Comparison of ENCODE assay signal across 23 cellular contexts in genomic region chr1:57312869-57313268, GRCh38.
"Had no signal": no experiment of that assay in that cellular context is flagged by ENCODE, and none has a peak within 500 bp of the region (broad histone marks: within the 10 kb centered on the region; RNA-seq: fewer than 3 reads in every experiment).

No MANE protein-coding gene starts in this region.

- H3K27me3 ChIP-seq: adrenal gland, SJCRH30 had no signal

- H3K36me3 ChIP-seq: adrenal gland, SJCRH30 had no signal

- DNase-seq: activated CD4-positive, alpha-beta T cell treated with anti-CD3 and anti-CD28 coated beads, Interleukin-2, amount 10 ng/mL, durations not matched to agents 7 days and 5 days; activated CD4-positive, alpha-beta T cell treated with anti-CD3 and anti-CD28 coated beads, Interleukin-2, amount 50 U/mL, for 48 hours; activated CD8-positive, alpha-beta T cell treated with anti-CD3 and anti-CD28 coated beads, Interleukin-2, amount 10 ng/mL, durations not matched to agents 7 days and 5 days; activated gamma-delta T cell treated with Interleukin-2 at 50 U/mL for 16 hours; activated naive CD4-positive, alpha-beta T cell treated with anti-CD3 and anti-CD28 coated beads for 36 hours; activated T-cell treated with anti-CD3 and anti-CD28 coated beads, Interleukin-2, amount 50 U/mL, for 24 hours; adrenal gland; Karpas-422; KBM-7; NCI-H1105; NCI-H1417 treated with DMSO at 0.1 percent for 48 hours; NCI-H1930; NCI-H2081 treated with DMSO at 0.1 percent for 48 hours; NCI-H226; NCI-H446 treated with DMSO at 0.1 percent for 48 hours; NCI-H524 treated with DMSO at 0.1 percent for 48 hours; SHP77; SJCRH30 had no signal

- H3K4me3 ChIP-seq: adrenal gland, SJCRH30, SK-N-MC had no signal

- H3K27ac ChIP-seq: adrenal gland, SJCRH30, SK-N-MC had no signal

- H3K9me3 ChIP-seq: adrenal gland, SJCRH30 had no signal

- H3K4me1 ChIP-seq: adrenal gland, SJCRH30 had no signal

- ATAC-seq: activated CD8-positive, alpha-beta T cell treated with anti-CD3 and anti-CD28 coated beads, Interleukin-2, amount 10 ng/mL, durations not matched to agents 7 days and 5 days; activated naive CD4-positive, alpha-beta T cell treated with anti-CD3 and anti-CD28 coated beads, Interleukin-2, amount 50 U/mL, for 72 hours; Panc1 had no signal

- FAIRE-seq: bronchial epithelial cell, TTC549 had no signal
